8 cellular contexts compared by ENCODE assay signal in the genomic region with DNA sequence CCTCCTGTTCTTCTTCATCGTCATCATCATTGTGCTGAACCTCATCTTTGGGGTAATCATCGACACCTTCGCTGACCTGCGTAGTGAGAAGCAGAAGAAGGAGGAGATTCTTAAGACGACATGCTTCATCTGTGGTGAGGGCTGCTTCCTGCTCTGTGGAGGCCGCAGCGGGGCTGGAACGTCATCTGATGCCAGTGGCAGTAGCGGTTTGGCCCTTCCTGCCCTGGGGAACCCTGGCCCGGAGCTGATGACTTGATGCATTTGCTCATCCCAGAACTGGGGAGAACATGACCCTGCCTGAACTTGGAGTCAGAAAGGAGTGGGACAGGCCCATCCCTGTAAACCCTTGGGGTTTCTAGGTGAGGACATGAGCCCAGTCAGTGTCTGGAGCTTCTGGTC. TPM values are rescaled to one million over a fixed set of nuclear protein-coding genes. Genes with fewer than 3 reads are reported as not detected.
DNase-seq lines count a peak whose midpoint lies in the region; ATAC-seq and TF ChIP-seq lines count a peak whose summit lies in the region.

No MANE protein-coding gene starts in this region.

- H3K4me3 ChIP-seq in esophagus squamous epithelium: no peak overlapping the region

- ATAC-seq in GM21423 (IDR thresholded peaks at IDR 0.05; ENCODE audit: unreplicated experiment) (peak; percentile 35), HG03469 (IDR thresholded peaks at IDR 0.05; ENCODE audit: unreplicated experiment) (no peak)

- H3K36me3 ChIP-seq in esophagus squamous epithelium: peaks cover 19 to 94% (median 20%) of the 10 kb centered on the region in 3 donors

- peak overlapping the region in 3 of 4 donors; percentile 33 to 73 (median 61) for H3K27ac ChIP-seq in esophagus squamous epithelium

- no peaks in the 10 kb centered on the region for H3K27me3 ChIP-seq in esophagus squamous epithelium

- WGBS in esophagus squamous epithelium, 2 donors: 52 to 62% methylated on average over 2 of the region's 10 CpGs

- peaks cover 31 to 61% (median 58%) of the 10 kb centered on the region in 3 donors for H3K4me1 ChIP-seq in esophagus squamous epithelium

- H3K9me3 ChIP-seq in esophagus squamous epithelium: no peaks in the 10 kb centered on the region

- intact Hi-C loops in esophagus squamous epithelium (cut with DNase I): no loop called here

- DNase-seq in activated CD4-positive, alpha-beta T cell treated with anti-CD3 and anti-CD28 coated beads, Interleukin-2, amount 50 U/mL, for 1 hour: peak; percentile 60
- DNase-seq in esophagus squamous epithelium (lab: John Stamatoyannopoulos, UW) (no peak), HK-2 (ENCODE audit: unreplicated experiment) (no peak), NCI-H748 treated with DMSO at 0.1 percent for 48 hours (lab: John Stamatoyannopoulos, UW) (no peak), NCI-H345 treated with DMSO at 0.1 percent for 48 hours (lab: John Stamatoyannopoulos, UW; ENCODE audit: unreplicated experiment) (no peak)
- peak; percentile 27 for DNase-seq in stimulated activated CD8-positive, alpha-beta memory T cell treated with anti-CD3 and anti-CD28 coated beads, Interleukin-15, amount 100 ng/mL, for 1 hour (ENCODE audit: low read depth)

- no peak for TF ChIP-seq POLR2A in esophagus squamous epithelium (IDR thresholded peaks at IDR 0.05)

- TF ChIP-seq CTCF in esophagus squamous epithelium (IDR thresholded peaks at IDR 0.05): no peak

RNA-seq across cellular contexts. Expression of gene UQCC2, which starts 18.7 kb away (rescaled TPM):
- total RNA-seq in esophagus squamous epithelium: 10 to 100 TPM in 3 of 4 donors, 1 to 10 TPM in 1; 7.8 to 36.8 (median 13.7) TPM

RNA-seq across cellular contexts. Expression of gene IP6K3, which starts 53.9 kb away (rescaled TPM):
- 1 to 10 TPM in 2 of 4 donors, under 1 TPM in 1, not detected in 1; 0.75 to 5.5 (median 1.7) TPM for total RNA-seq in esophagus squamous epithelium

Comparison
In these comparisons a context has a peak if more than half of its experiments do, and no peak if none do; other contexts are left out.
1. DNase-seq: peak in activated CD4-positive, alpha-beta T cell treated with anti-CD3 and anti-CD28 coated beads, Interleukin-2, amount 50 U/mL, for 1 hour (single experiment) and stimulated activated CD8-positive, alpha-beta memory T cell treated with anti-CD3 and anti-CD28 coated beads, Interleukin-15, amount 100 ng/mL, for 1 hour (single experiment); none in esophagus squamous epithelium (single experiment), HK-2 (single experiment), NCI-H748 treated with DMSO at 0.1 percent for 48 hours (single experiment) and NCI-H345 treated with DMSO at 0.1 percent for 48 hours (single experiment).